1 cellular context compared by ENCODE assay signal in genomic region chr5:56251918-56252553, GRCh38.
TF ChIP-seq lines count a peak whose summit lies in the region.

No MANE protein-coding gene starts in this region.

TF ChIP-seq in K562, 482 proteins besides CTCF, POLR2A, EP300 and RAD21 (continued from another document):
- no peak for TF ChIP-seq DLX4 (CRISPR knock-in tag; IDR thresholded peaks at IDR 0.05)
- TF ChIP-seq SETDB1 (IDR thresholded peaks at IDR 0.05; ENCODE audit: low read length) = no peak
- TF ChIP-seq CBFB (CRISPR knock-in tag; IDR thresholded peaks at IDR 0.05) = no peak
- TF ChIP-seq EGR1 (conservative IDR thresholded peaks at IDR 0.05) = no peak
- no peak for TF ChIP-seq BCOR (IDR thresholded peaks at IDR 0.05)
- no peak for TF ChIP-seq CAMTA2 (CRISPR knock-in tag; conservative IDR thresholded peaks at IDR 0.05)
- TF ChIP-seq SRF (CRISPR knock-in tag; IDR thresholded peaks at IDR 0.05) = no peak
- no peak for TF ChIP-seq BRF1 (IDR thresholded peaks at IDR 0.05; ENCODE audit: borderline replicate concordance, extremely low read depth, insufficient read length)
- no peak for TF ChIP-seq ZNF76 (CRISPR knock-in tag; IDR thresholded peaks at IDR 0.05; ENCODE audit: borderline replicate concordance)
- TF ChIP-seq ETS2 (tag; IDR thresholded peaks at IDR 0.05; ENCODE audit: borderline replicate concordance, poor library complexity, severe bottlenecking) = no peak
- no peak for TF ChIP-seq ZBTB33 (CRISPR knock-in tag; IDR thresholded peaks at IDR 0.05)
- TF ChIP-seq ZNF696 (CRISPR knock-in tag; conservative IDR thresholded peaks at IDR 0.05) = no peak
- no peak for TF ChIP-seq SAP30 (IDR thresholded peaks at IDR 0.05; ENCODE audit: borderline replicate concordance, insufficient read depth, low read depth, low read length, poor library complexity, severe bottlenecking)
